Comparison of ENCODE assay signal across 12 cellular contexts in genomic region chr19:4506449-4507149, GRCh38. TPM values are rescaled to one million over a fixed set of nuclear protein-coding genes. Genes with fewer than 3 reads are reported as not detected.
DNase-seq lines count a peak whose midpoint lies in the region; ATAC-seq, FAIRE-seq and TF ChIP-seq lines count a peak whose summit lies in the region.
"Had no signal": no experiment of that assay in that cellular context is flagged by ENCODE, and none has a peak within 500 bp of the region (broad histone marks: within the 10 kb centered on the region; RNA-seq: fewer than 3 reads in every experiment).

No MANE protein-coding gene starts in this region.

- peak; percentile 37 for TF ChIP-seq CTCF in WERI-Rb-1 (IDR thresholded peaks at IDR 0.05; ENCODE audit: low read depth, low read length)
- TF ChIP-seq CTCF in transverse colon (IDR thresholded peaks at IDR 0.05): no peak
- no peak for TF ChIP-seq CTCF in osteocyte (IDR thresholded peaks at IDR 0.05)

- peaks cover 36% of the 10 kb centered on the region for H3K36me3 ChIP-seq in WERI-Rb-1
- H3K36me3 ChIP-seq in transverse colon: no peaks in the 10 kb centered on the region

- no peak for TF ChIP-seq POLR2A in H54 (IDR thresholded peaks at IDR 0.05; ENCODE audit: low read depth, low read length)
- no peak for TF ChIP-seq POLR2A in transverse colon (IDR thresholded peaks at IDR 0.05)

- peaks cover 4% of the 10 kb centered on the region for H3K4me1 Mint-ChIP-seq in osteocyte (ENCODE audit: unreplicated experiment)
- H3K4me1 Mint-ChIP-seq: activated naive CD4-positive, alpha-beta T cell treated with anti-CD3 and anti-CD28 coated beads, Interleukin-2, amount 50 U/mL, for 24 hours; neural crest cell had no signal

- H3K9me3 ChIP-seq in WERI-Rb-1 (ENCODE audit: severe bottlenecking) (no peaks in the 10 kb centered on the region), transverse colon (no peaks in the 10 kb centered on the region)
- H3K9me3 ChIP-seq: heart left ventricle had no signal

- no peaks in the 10 kb centered on the region for H3K9me3 Mint-ChIP-seq in osteocyte (ENCODE audit: unreplicated experiment)
- H3K9me3 Mint-ChIP-seq: activated naive CD4-positive, alpha-beta T cell treated with anti-CD3 and anti-CD28 coated beads, Interleukin-2, amount 50 U/mL, for 24 hours; neural crest cell had no signal

- H3K27ac ChIP-seq in WERI-Rb-1: no peak overlapping the region
- H3K27ac ChIP-seq in transverse colon: peak overlapping the region in 1 of 4 donors; percentile 8

- H3K27ac Mint-ChIP-seq in osteocyte (ENCODE audit: unreplicated experiment): no peak overlapping the region
- H3K27ac Mint-ChIP-seq: activated naive CD4-positive, alpha-beta T cell treated with anti-CD3 and anti-CD28 coated beads, Interleukin-2, amount 50 U/mL, for 24 hours had no signal

- no peak overlapping the region for H3K4me3 ChIP-seq in WERI-Rb-1 (ENCODE audit: low read depth, low read length)
- H3K4me3 ChIP-seq in transverse colon: no peak overlapping the region
- H3K4me3 ChIP-seq: heart left ventricle had no signal

- in situ Hi-C loops in transverse colon (cut with MboI; ENCODE audit: low pct_ligation_motif_present in 1 of 4, low pct_unique_long_range_greater_than_20kb in 1 of 4, low sequenced_read_pairs in 3 of 4): no loop called here

- no peaks in the 10 kb centered on the region for H3K27me3 Mint-ChIP-seq in osteocyte (ENCODE audit: unreplicated experiment)
- H3K27me3 Mint-ChIP-seq: activated naive CD4-positive, alpha-beta T cell treated with anti-CD3 and anti-CD28 coated beads, Interleukin-2, amount 50 U/mL, for 24 hours had no signal

- H3K4me1 ChIP-seq in transverse colon: no peaks in the 10 kb centered on the region

- ATAC-seq in HG02970 (IDR thresholded peaks at IDR 0.05; ENCODE audit: low FRiP score, unreplicated experiment): no peak
- ATAC-seq: heart left ventricle had no signal

- TF ChIP-seq EP300 in transverse colon (IDR thresholded peaks at IDR 0.05; ENCODE audit: low read depth): no peak

- peaks cover 8% of the 10 kb centered on the region for H3K36me3 Mint-ChIP-seq in osteocyte (ENCODE audit: unreplicated experiment)

- peak; percentile 38 for FAIRE-seq in H54 (lab: Jason Lieb, UNC)

- H3K4me3 Mint-ChIP-seq in osteocyte (ENCODE audit: unreplicated experiment): no peak overlapping the region
- H3K4me3 Mint-ChIP-seq: activated naive CD4-positive, alpha-beta T cell treated with anti-CD3 and anti-CD28 coated beads, Interleukin-2, amount 50 U/mL, for 24 hours; neural crest cell had no signal

- intact Hi-C loops in transverse colon (cut with DNase I; ENCODE audit: low total_unique reads): no loop called here

- H3K27me3 ChIP-seq in WERI-Rb-1 (ENCODE audit: insufficient read depth, low read depth, severe bottlenecking) (no peaks in the 10 kb centered on the region), transverse colon (no peaks in the 10 kb centered on the region)
- H3K27me3 ChIP-seq: heart left ventricle had no signal

- WGBS in transverse colon (ENCODE audit: low coverage in 1 of 2), 2 donors: 79 to 88% methylated on average over 5 to 12 of the region's 17 CpGs

- DNase-seq in AG08395 (ENCODE audit: low spot score) (peak; percentile 76), H54 (ENCODE audit: insufficient read length, low spot score) (peak; percentile 53), WERI-Rb-1 (no peak), foreskin melanocyte (peak; percentile 44), NCI-H510A treated with DMSO at 0.1 percent for 48 hours (lab: John Stamatoyannopoulos, UW) (no peak), transverse colon (no peak), osteocyte (ENCODE audit: extremely low spot score, unreplicated experiment) (no peak)
- DNase-seq: NCI-H187 treated with DMSO at 0.1 percent for 48 hours had no signal

RNA-seq across cellular contexts. Expression of gene PLIN4, which starts 11.7 kb away (rescaled TPM):
- total RNA-seq in transverse colon (10 to 100 TPM in 3 of 4 donors, 1 to 10 TPM in 1; 8.9 to 33.7 (median 22.2) TPM), osteocyte (not detected in 2 replicates)

RNA-seq across cellular contexts. Expression of gene PLIN5, which starts 28.4 kb away (rescaled TPM):
- total RNA-seq in transverse colon (1 to 10 TPM in 3 of 4 donors, not detected in 1; 2.7 to 6.7 (median 6.0) TPM), osteocyte (not detected in 2 replicates)

RNA-seq across cellular contexts. Expression of gene LRG1, which starts 33.2 kb away (rescaled TPM):
- total RNA-seq in transverse colon: 10 to 100 TPM in 3 of 4 donors, 1 to 10 TPM in 1; 1.9 to 18.1 (median 14.4) TPM
- not detected in 2 replicates for total RNA-seq in osteocyte

RNA-seq across cellular contexts. Expression of gene HDGFL2, which starts 34.5 kb away (rescaled TPM):
- total RNA-seq in transverse colon: 10 to 100 TPM; 30.0 to 98.4 (median 38.9) TPM
- total RNA-seq in osteocyte: 59.8 and 68.8 TPM in 2 replicates

RNA-seq across cellular contexts. Expression of gene UBXN6, which starts 49.0 kb away (rescaled TPM):
- total RNA-seq in transverse colon (100 to 1,000 TPM in 2 of 4 donors, 10 to 100 TPM in 2; 72.2 to 314 (median 132) TPM), osteocyte (96.8 and 106 TPM in 2 replicates)

Comparison
In these comparisons a context has a peak if more than half of its experiments do, and no peak if none do; other contexts are left out.
1. DNase-seq: peak in AG08395 (single experiment), H54 (single experiment) and foreskin melanocyte (single experiment); none in WERI-Rb-1 (single experiment), NCI-H510A treated with DMSO at 0.1 percent for 48 hours (single experiment), transverse colon (single experiment) and osteocyte (single experiment).